ENCODE assay signal across 5 cellular contexts in the genomic region with DNA sequence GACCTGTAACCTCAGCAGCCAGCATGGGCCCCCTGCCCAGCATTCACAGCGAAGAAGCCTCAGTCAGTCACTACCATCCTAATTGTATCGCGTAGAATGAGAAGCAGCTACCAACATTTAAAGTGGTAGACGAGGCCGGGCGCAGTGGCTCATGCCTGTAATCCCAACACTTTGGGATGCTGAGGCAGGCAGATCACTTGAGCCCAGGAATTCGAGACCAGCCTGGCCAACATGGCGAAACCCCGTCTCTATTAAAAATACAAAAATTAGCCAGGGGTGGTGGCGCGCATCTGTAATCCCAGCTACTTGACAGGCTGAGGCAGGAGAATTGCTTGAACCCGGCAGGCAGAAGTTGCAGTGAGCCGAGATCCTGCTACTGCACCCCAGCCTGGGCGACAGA. TPM values are rescaled to one million over a fixed set of nuclear protein-coding genes. Genes with fewer than 3 reads are reported as not detected.
"Had no signal": no experiment of that assay in that cellular context is flagged by ENCODE, and none has a peak within 500 bp of the region (broad histone marks: within the 10 kb centered on the region; RNA-seq: fewer than 3 reads in every experiment).

No MANE protein-coding gene starts in this region.

RNA-seq across cellular contexts. Expression of gene JAKMIP1, which starts 59.3 kb away (rescaled TPM):
- total RNA-seq: HepG2, HT-29, HT1080, IMR-90, K562 had no signal
- polyA plus RNA-seq: HepG2, IMR-90, K562 had no signal
